In genomic region chr10:84563868-84564267, GRCh38 we compare ENCODE assay signal across 13 cellular contexts.
DNase-seq lines count a peak whose midpoint lies in the region; ATAC-seq and TF ChIP-seq lines count a peak whose summit lies in the region.
"Had no signal": no experiment of that assay in that cellular context is flagged by ENCODE, and none has a peak within 500 bp of the region (broad histone marks: within the 10 kb centered on the region; RNA-seq: fewer than 3 reads in every experiment).

No MANE protein-coding gene starts in this region.

- TF ChIP-seq POLR2A in breast epithelium (IDR thresholded peaks at IDR 0.05) = no peak

- H3K4me2 ChIP-seq in OCI-LY7 (ENCODE audit: low read length) = 0 out of 2 replicates have a peak overlapping the region, but pooled peaks have one; percentile 26

- H3K9me2 ChIP-seq in OCI-LY7 (ENCODE audit: insufficient read depth, low read length) = no peaks in the 10 kb centered on the region

- POLR2A ChIA-PET in OCI-LY7 (lab: Charles Lee) = interaction anchor here (0.8 kb wide), 1 partner anchor 32 kb away, joined by 4 read pairs; no protein-coding TSS in a partner anchor

- BruUV-seq in OCI-LY7 (replicated peaks; lab: Mats Ljungman, UMichigan) = no TSS peak

- H3K9me3 ChIP-seq in OCI-LY7 (ENCODE audit: low read length) = no peaks in the 10 kb centered on the region
- H3K9me3 ChIP-seq in breast epithelium = no peaks in the 10 kb centered on the region
- H3K9me3 ChIP-seq: psoas muscle had no signal

- H4K20me1 ChIP-seq in OCI-LY7 (ENCODE audit: insufficient read depth, low read length) = no peaks in the 10 kb centered on the region

- TF ChIP-seq CTCF in OCI-LY7 (conservative IDR thresholded peaks at IDR 0.05; ENCODE audit: low read length) (no peak), breast epithelium (IDR thresholded peaks at IDR 0.05) (no peak)

- H3K4me1 ChIP-seq in OCI-LY7 (ENCODE audit: insufficient read depth, low read length, poor library complexity, severe bottlenecking) = peaks cover 3% of the 10 kb centered on the region
- H3K4me1 ChIP-seq in breast epithelium = no peaks in the 10 kb centered on the region
- H3K4me1 ChIP-seq: psoas muscle had no signal

- peak; percentile 41 for ATAC-seq in GM18508 (IDR thresholded peaks at IDR 0.05; ENCODE audit: insufficient read depth, unreplicated experiment)
- ATAC-seq in GM21515 (IDR thresholded peaks at IDR 0.05; ENCODE audit: unreplicated experiment) = peak; percentile 46
- peak; percentile 43 for ATAC-seq in HG03097 (IDR thresholded peaks at IDR 0.05; ENCODE audit: low FRiP score, unreplicated experiment)
- ATAC-seq: psoas muscle had no signal

- CTCF ChIA-PET in OCI-LY7 (lab: Charles Lee; ENCODE audit: unreplicated experiment) = no interaction called here

- intact Hi-C loops in OCI-LY7 (cut with micrococcal nuclease; ENCODE audit: unreplicated experiment) (no loop called here), breast epithelium (cut with DNase I; ENCODE audit: low total_unique reads) (no loop called here)

- H3K4me3 ChIP-seq in OCI-LY7 (ENCODE audit: low read depth, low read length, poor library complexity, severe bottlenecking) = no peak overlapping the region
- no peak overlapping the region for H3K4me3 ChIP-seq in breast epithelium
- H3K4me3 ChIP-seq: psoas muscle, SK-N-MC had no signal

- no peaks in the 10 kb centered on the region for H3K27me3 ChIP-seq in breast epithelium

- no peak for DNase-seq in OCI-LY7 (ENCODE audit: low spot score)
- no peak for DNase-seq in breast epithelium (ENCODE audit: low spot score in 2 of 2)
- no peak for DNase-seq in COR-L47 (lab: John Stamatoyannopoulos, UW)
- no peak for DNase-seq in AG08395 (ENCODE audit: low spot score)
- DNase-seq in HuH-7.5 (ENCODE audit: low spot score) = no peak
- DNase-seq: head of caudate nucleus, mammary epithelial cell, psoas muscle, trophoblast cell had no signal

- no peaks in the 10 kb centered on the region for H3K36me3 ChIP-seq in OCI-LY7 (ENCODE audit: insufficient read depth, low read length)
- H3K36me3 ChIP-seq in breast epithelium = no peaks in the 10 kb centered on the region

- H3K79me2 ChIP-seq in OCI-LY7 (ENCODE audit: insufficient read depth, low read depth, low read length) = no peaks in the 10 kb centered on the region

- no peak overlapping the region for H2AFZ ChIP-seq in OCI-LY7 (ENCODE audit: low read length)

- H3K27ac ChIP-seq in OCI-LY7 (ENCODE audit: low read depth, low read length, poor library complexity, severe bottlenecking) (no peak overlapping the region), breast epithelium (no peak overlapping the region)
- H3K27ac ChIP-seq: psoas muscle, SK-N-MC had no signal
